In genomic region chr5:56319281-56320242, GRCh38 we compare ENCODE assay signal across 10 cellular contexts.
A peak's percentile ranks its signal among the peaks of the same experiment; 100 is the strongest.
DNase-seq lines count a peak whose midpoint lies in the region; ATAC-seq, FAIRE-seq and TF ChIP-seq lines count a peak whose summit lies in the region.
"Had no signal": no experiment of that assay in that cellular context is flagged by ENCODE, and none has a peak within 500 bp of the region (broad histone marks: within the 10 kb centered on the region; RNA-seq: fewer than 3 reads in every experiment).

No MANE protein-coding gene starts in this region.

- peak overlapping the region in 3 of 9 donors; percentile 38 to 74 (median 50) for H3K27ac Mint-ChIP-seq in naive thymus-derived CD4-positive, alpha-beta T cell

- no peak overlapping the region; a peak in 1 of 6 replicates for H3K4me3 ChIP-seq in HepG2 (replicated peaks in 1 of 3; ENCODE audit: insufficient read depth in 1 of 3, low read depth in 2 of 3, low read length in 3 of 3)
- no peak overlapping the region for H3K4me3 ChIP-seq in right lobe of liver
- peak overlapping the region; percentile 68 for H3K4me3 ChIP-seq in adipocyte (ENCODE audit: low read length)
- H3K4me3 ChIP-seq in PC-3 (ENCODE audit: low read length), result no peak overlapping the region
- H3K4me3 ChIP-seq in naive thymus-derived CD4-positive, alpha-beta T cell (ENCODE audit: low read length), result no peak overlapping the region

- peaks cover 5 to 54% (median 42%) of the 10 kb centered on the region in 7 donors for H3K4me1 Mint-ChIP-seq in naive thymus-derived CD4-positive, alpha-beta T cell
- H3K4me1 Mint-ChIP-seq: central memory CD8-positive, alpha-beta T cell had no signal

- intact Hi-C loops in HepG2 (cut with micrococcal nuclease; ENCODE audit: unreplicated experiment), result no loop called here
- intact Hi-C loops in right lobe of liver (cut with DNase I), result no loop called here
- intact Hi-C loops in PC-3 (cut with micrococcal nuclease), result no loop called here
- intact Hi-C loops in naive thymus-derived CD4-positive, alpha-beta T cell (cut with micrococcal nuclease), result loop anchor here in 1 of 2 donors (10.0 kb wide), 1 partner anchor 375 kb away; no protein-coding TSS in a partner anchor

- CTCF ChIA-PET in HepG2 (lab: Yijun Ruan, JAX; ENCODE audit: low intra/inter-chr PET ratio, low total read pairs) (no interaction called here), PC-3 (lab: Charles Lee) (no interaction called here)
- CTCF ChIA-PET in naive thymus-derived CD4-positive, alpha-beta T cell (lab: Charles Lee), result no interaction called here

- H2AFZ ChIP-seq in HepG2 (ENCODE audit: low read length), result no peak overlapping the region
- H2AFZ ChIP-seq in PC-3 (ENCODE audit: low read length), result no peak overlapping the region

- H3K9me3 ChIP-seq in HepG2 (ENCODE audit: low read length), result no peaks in the 10 kb centered on the region
- no peaks in the 10 kb centered on the region for H3K9me3 ChIP-seq in right lobe of liver
- no peaks in the 10 kb centered on the region for H3K9me3 ChIP-seq in adipocyte (ENCODE audit: control insufficient read depth, low read length)
- H3K9me3 ChIP-seq in PC-3 (ENCODE audit: low read length), result no peaks in the 10 kb centered on the region
- no peaks in the 10 kb centered on the region for H3K9me3 ChIP-seq in naive thymus-derived CD4-positive, alpha-beta T cell (ENCODE audit: control insufficient read depth in 2 of 3, low read length in 3 of 3)

- H3K9ac ChIP-seq in HepG2 (ENCODE audit: insufficient read depth, low read depth, low read length), result no peak overlapping the region
- H3K9ac ChIP-seq in adipocyte (ENCODE audit: low read length), result peak overlapping the region; percentile 57
- H3K9ac ChIP-seq in PC-3 (ENCODE audit: low read length), result no peak overlapping the region

- TF ChIP-seq CTCF in HepG2 (CRISPR knock-in tag; IDR thresholded peaks at IDR 0.05) (no peak), right lobe of liver (IDR thresholded peaks at IDR 0.05) (no peak), PC-3 (conservative IDR thresholded peaks at IDR 0.05; ENCODE audit: low read depth, low read length) (no peak)

- POLR2A ChIA-PET in HepG2 (lab: Yijun Ruan, JAX), result no interaction called here
- POLR2A ChIA-PET in PC-3 (lab: Charles Lee; ENCODE audit: unreplicated experiment), result no interaction called here
- POLR2A ChIA-PET in naive thymus-derived CD4-positive, alpha-beta T cell (lab: Charles Lee), result no interaction called here

- H4K20me1 ChIP-seq in HepG2 (ENCODE audit: insufficient read depth, low read length), result no peaks in the 10 kb centered on the region
- no peaks in the 10 kb centered on the region for H4K20me1 ChIP-seq in PC-3 (ENCODE audit: low read length)

- H3K4me2 ChIP-seq in HepG2 (ENCODE audit: low read depth, low read length) (0 out of 2 replicates have a peak overlapping the region, but pooled peaks have one; percentile 18), PC-3 (ENCODE audit: low read length) (no peak overlapping the region)

- H3K27ac ChIP-seq in HepG2 (ENCODE audit: extremely low read length, insufficient read depth, low read length) (no peak overlapping the region), right lobe of liver (no peak overlapping the region), PC-3 (ENCODE audit: low read length) (no peak overlapping the region)
- no peak overlapping the region for H3K27ac ChIP-seq in naive thymus-derived CD4-positive, alpha-beta T cell (ENCODE audit: low read depth, low read length)

- H3K4me3 Mint-ChIP-seq in naive thymus-derived CD4-positive, alpha-beta T cell, result peak overlapping the region in 1 of 10 donors; percentile 20
- H3K4me3 Mint-ChIP-seq: central memory CD8-positive, alpha-beta T cell had no signal

- TF ChIP-seq POLR2A in HepG2 (IDR thresholded peaks at IDR 0.05; ENCODE audit: insufficient read depth in 1 of 2, low read depth in 2 of 2, low read length in 2 of 2) (no peak), right lobe of liver (IDR thresholded peaks at IDR 0.05) (no peak)

- H3K27me3 ChIP-seq in HepG2 (ENCODE audit: control insufficient read depth in 1 of 2, insufficient read depth in 2 of 2, low read length in 2 of 2) (no peaks in the 10 kb centered on the region), right lobe of liver (no peaks in the 10 kb centered on the region), adipocyte (replicated peaks; ENCODE audit: control insufficient read depth, insufficient read depth, low read length) (no peaks in the 10 kb centered on the region), PC-3 (ENCODE audit: low read length) (no peaks in the 10 kb centered on the region)
- H3K27me3 ChIP-seq in naive thymus-derived CD4-positive, alpha-beta T cell (ENCODE audit: control insufficient read depth in 2 of 2, insufficient read depth in 2 of 2, low read length in 2 of 2), result no peaks in the 10 kb centered on the region

- no peak for TF ChIP-seq RAD21 in HepG2 (CRISPR knock-in tag; IDR thresholded peaks at IDR 0.05)

- H3K4me1 ChIP-seq in HepG2 (ENCODE audit: insufficient read depth, low read length) (peaks cover 19% of the 10 kb centered on the region), right lobe of liver (no peaks in the 10 kb centered on the region), adipocyte (ENCODE audit: control insufficient read depth, insufficient read depth, low read length) (peaks cover 15% of the 10 kb centered on the region), PC-3 (ENCODE audit: insufficient read depth, low read length) (no peaks in the 10 kb centered on the region)
- H3K4me1 ChIP-seq in naive thymus-derived CD4-positive, alpha-beta T cell (ENCODE audit: control insufficient read depth in 2 of 2, insufficient read depth in 2 of 2, low read length in 2 of 2), result peaks cover 0 to 22% of the 10 kb centered on the region in 2 donors

- peak; percentile 26 for DNase-seq in HepG2 (ENCODE audit: low spot score)
- DNase-seq in right lobe of liver, result no peak
- peak; percentile 15 for DNase-seq in adipocyte (ENCODE audit: low read depth)
- peak; percentile 10 for DNase-seq in kidney glomerular epithelial cell (lab: John Stamatoyannopoulos, UW)
- DNase-seq in PC-3, result no peak
- DNase-seq in naive thymus-derived CD4-positive, alpha-beta T cell, result no peak
- DNase-seq in GOT3 (lab: John Stamatoyannopoulos, UW), result no peak
- DNase-seq: activated CD4-positive, alpha-beta T cell treated with anti-CD3 and anti-CD28 coated beads for 1 hour had no signal

- no peak for ATAC-seq in HepG2
- no peak for ATAC-seq in right lobe of liver
- ATAC-seq in PC-3, result no peak
- ATAC-seq in naive thymus-derived CD4-positive, alpha-beta T cell, result no peak
- ATAC-seq in GM21423 (IDR thresholded peaks at IDR 0.05; ENCODE audit: unreplicated experiment), result no peak

- H3F3A ChIP-seq in PC-3 (ENCODE audit: low read length, unreplicated experiment), result no peaks in the 10 kb centered on the region

- H3K9me2 ChIP-seq in PC-3 (replicated peaks; ENCODE audit: low read length), result no peaks in the 10 kb centered on the region

- H3K9me3 Mint-ChIP-seq in naive thymus-derived CD4-positive, alpha-beta T cell, result no peaks in the 10 kb centered on the region
- H3K9me3 Mint-ChIP-seq: central memory CD8-positive, alpha-beta T cell had no signal

- TF ChIP-seq EP300 in HepG2 (IDR thresholded peaks at IDR 0.05; ENCODE audit: low read depth in 2 of 2, low read length in 2 of 2) (no peak), HepG2 (CRISPR knock-in tag; IDR thresholded peaks at IDR 0.05; ENCODE audit: borderline replicate concordance) (no peak)

- no peaks in the 10 kb centered on the region for H3K27me3 Mint-ChIP-seq in naive thymus-derived CD4-positive, alpha-beta T cell
- H3K27me3 Mint-ChIP-seq: central memory CD8-positive, alpha-beta T cell had no signal

- WGBS in HepG2 (ENCODE audit: low lambda C conversion rate), result 77% methylated on average over 25 of the region's 25 CpGs
- WGBS in right lobe of liver (ENCODE audit: insufficient coverage, low coverage, low lambda C conversion rate, missing lambda C conversion rate), result 76% methylated on average over 18 of the region's 25 CpGs

- H3K79me2 ChIP-seq in HepG2 (ENCODE audit: insufficient read depth, low read length) (no peaks in the 10 kb centered on the region), PC-3 (ENCODE audit: low read length) (no peaks in the 10 kb centered on the region)

- H3K36me3 ChIP-seq in HepG2 (replicated peaks in 1 of 2; ENCODE audit: control insufficient read depth in 1 of 2, insufficient read depth in 2 of 2, low read length in 2 of 2), result no peaks in the 10 kb centered on the region
- H3K36me3 ChIP-seq in right lobe of liver, result no peaks in the 10 kb centered on the region
- no peaks in the 10 kb centered on the region for H3K36me3 ChIP-seq in adipocyte (ENCODE audit: control insufficient read depth, insufficient read depth, low read length, severe bottlenecking)
- H3K36me3 ChIP-seq in PC-3 (ENCODE audit: low read depth, low read length), result no peaks in the 10 kb centered on the region
- no peaks in the 10 kb centered on the region for H3K36me3 ChIP-seq in naive thymus-derived CD4-positive, alpha-beta T cell (ENCODE audit: control insufficient read depth in 2 of 3, insufficient read depth in 3 of 3, low read length in 3 of 3)

- in situ Hi-C loops in HepG2 (cut with HindIII; ENCODE audit: extremely low pct_ligation_motif_present, low pct_unique_long_range_greater_than_20kb), result no loop called here

- no peak for FAIRE-seq in HepG2 (lab: Jason Lieb, UNC)

- BruUV-seq in HepG2 (replicated peaks; lab: Mats Ljungman, UMichigan), result no TSS peak
- no TSS peak for BruUV-seq in PC-3 (replicated peaks; lab: Mats Ljungman, UMichigan)

- no peaks in the 10 kb centered on the region for H3K36me3 Mint-ChIP-seq in naive thymus-derived CD4-positive, alpha-beta T cell

TF ChIP-seq in HepG2, 621 proteins besides CTCF, POLR2A, EP300 and RAD21 (continues in another document):
- TF ChIP-seq PATZ1 (CRISPR knock-in tag; IDR thresholded peaks at IDR 0.05) (peak; percentile 77), SOX13 (IDR thresholded peaks at IDR 0.05) (no peak), SOX13 (CRISPR knock-in tag; conservative IDR thresholded peaks at IDR 0.05 in 1 of 2, IDR thresholded peaks at IDR 0.05 in 1 of 2) (peak in 1 of 2 experiments; percentile 25; a peak in 1 of 4 replicates), ZMYM4 (CRISPR knock-in tag; IDR thresholded peaks at IDR 0.05) (0 out of 2 replicates have a peak, but pooled peaks have one; percentile 8), ZNF263 (CRISPR knock-in tag; IDR thresholded peaks at IDR 0.05) (0 out of 2 replicates have a peak, but pooled peaks have one; percentile 38)

Comparison
In these comparisons a context has a peak if more than half of its experiments do, and no peak if none do; other contexts are left out.
1. DNase-seq: peak in HepG2 (single experiment), adipocyte (single experiment) and kidney glomerular epithelial cell (single experiment); none in right lobe of liver (0 of 3), PC-3 (single experiment), naive thymus-derived CD4-positive, alpha-beta T cell (0 of 9) and GOT3 (single experiment).